ENCODE assay signal across 10 cellular contexts in the genomic region with DNA sequence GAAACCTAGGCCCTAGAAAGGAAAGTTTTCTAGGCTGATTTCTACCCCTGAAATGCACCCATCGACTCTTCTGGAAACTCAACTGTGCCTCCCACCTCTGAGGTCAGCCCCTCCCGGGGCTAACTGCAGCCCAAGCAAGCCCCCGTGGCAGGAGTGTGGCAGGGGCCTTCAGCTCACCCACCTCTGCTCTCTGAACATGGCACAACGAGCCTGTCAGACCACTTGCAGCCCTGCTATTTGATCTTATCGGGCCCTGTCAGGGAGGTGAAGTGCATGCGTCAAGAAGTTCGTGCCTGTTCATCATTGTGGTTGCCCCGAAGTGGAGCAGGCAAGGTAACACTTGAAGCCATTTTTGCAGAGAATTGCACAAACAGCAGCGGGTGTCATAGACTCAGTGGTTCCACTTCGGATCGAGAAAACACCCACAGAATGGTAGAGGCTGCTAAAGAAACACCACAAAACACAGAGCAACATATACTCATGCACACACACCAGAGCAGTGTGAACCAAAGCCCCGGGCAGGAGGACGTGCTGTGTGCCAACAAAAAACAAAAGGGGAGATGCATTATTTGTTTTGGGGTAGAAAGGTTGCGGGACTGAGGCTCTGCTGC.
DNase-seq lines count a peak whose midpoint lies in the region; ATAC-seq and TF ChIP-seq lines count a peak whose summit lies in the region.
"Had no signal": no experiment of that assay in that cellular context is flagged by ENCODE, and none has a peak within 500 bp of the region (broad histone marks: within the 10 kb centered on the region; RNA-seq: fewer than 3 reads in every experiment).

No MANE protein-coding gene starts in this region.

- TF ChIP-seq CTCF in DND-41 (IDR thresholded peaks at IDR 0.05; ENCODE audit: borderline replicate concordance, extremely low read depth, low read length, poor library complexity, severe bottlenecking) = no peak
- no peak for TF ChIP-seq CTCF in activated CD8-positive, alpha-beta T cell treated with anti-CD3 and anti-CD28 coated beads for 36 hours (IDR thresholded peaks at IDR 0.05)

- no peaks in the 10 kb centered on the region for H3K79me2 ChIP-seq in DND-41 (ENCODE audit: insufficient read depth, low read length)

- peaks cover 22% of the 10 kb centered on the region for H3K36me3 Mint-ChIP-seq in activated CD8-positive, alpha-beta T cell treated with anti-CD3 and anti-CD28 coated beads for 36 hours (ENCODE audit: low read depth)

- H3K27me3 Mint-ChIP-seq in activated CD8-positive, alpha-beta T cell treated with anti-CD3 and anti-CD28 coated beads for 36 hours = no peaks in the 10 kb centered on the region

- intact Hi-C loops in activated CD8-positive, alpha-beta T cell treated with anti-CD3 and anti-CD28 coated beads for 36 hours (cut with micrococcal nuclease) = loop anchor here (2.0 to 10.0 kb wide), 4 partner anchors 98 to 300 kb away; no protein-coding TSS in a partner anchor

- H3K27me3 ChIP-seq in DND-41 (ENCODE audit: insufficient read depth, low read length, poor library complexity) (no peaks in the 10 kb centered on the region), duodenal mucosa (ENCODE audit: control insufficient read depth in 1 of 2, insufficient read depth in 2 of 2, low read length in 2 of 2) (no peaks in the 10 kb centered on the region)

- H3K27ac ChIP-seq in DND-41 (ENCODE audit: low read length) (peak overlapping the region; percentile 67), duodenal mucosa (ENCODE audit: low read depth, low read length) (peak overlapping the region; percentile 20)
- H3K27ac ChIP-seq: thoracic aorta had no signal

- peaks cover 86% of the 10 kb centered on the region for H3K4me1 Mint-ChIP-seq in activated CD8-positive, alpha-beta T cell treated with anti-CD3 and anti-CD28 coated beads for 36 hours (ENCODE audit: low read depth)

- peaks cover 4% of the 10 kb centered on the region for H3K9me3 Mint-ChIP-seq in activated CD8-positive, alpha-beta T cell treated with anti-CD3 and anti-CD28 coated beads for 36 hours

- peak overlapping the region; percentile 56 for H3K4me2 ChIP-seq in DND-41 (ENCODE audit: insufficient read depth, low read length)

- peak overlapping the region; percentile 70 for H3K4me3 Mint-ChIP-seq in activated CD8-positive, alpha-beta T cell treated with anti-CD3 and anti-CD28 coated beads for 36 hours

- ATAC-seq in DND-41 (ENCODE audit: insufficient read depth, low read depth) (peak; percentile 82), HG03097 (IDR thresholded peaks at IDR 0.05; ENCODE audit: low FRiP score, unreplicated experiment) (no peak), GM19467 (IDR thresholded peaks at IDR 0.05; ENCODE audit: unreplicated experiment) (no peak), GM18909 (IDR thresholded peaks at IDR 0.05; ENCODE audit: poor library complexity, unreplicated experiment) (no peak)
- peak; percentile 75 for ATAC-seq in activated CD8-positive, alpha-beta T cell treated with anti-CD3 and anti-CD28 coated beads for 36 hours

- peak overlapping the region; percentile 29 for H3K9ac ChIP-seq in DND-41 (ENCODE audit: low read depth, low read length)
- peak overlapping the region in 1 of 2 donors; percentile 31 for H3K9ac ChIP-seq in duodenal mucosa (ENCODE audit: low read depth in 1 of 2, low read length in 2 of 2)

- DNase-seq in DND-41 = peak; percentile 55
- DNase-seq in activated CD8-positive, alpha-beta T cell treated with anti-CD3 and anti-CD28 coated beads for 36 hours = peak; percentile 92
- DNase-seq in stimulated activated CD4-positive, alpha-beta T cell treated with anti-CD3 and anti-CD28 coated beads, TNF-alpha, amount 100 ng/mL, for 4 hours (ENCODE audit: low read depth in 3 of 3) = peak in 2 of 3 experiments; percentile 49 to 58
- no peak for DNase-seq in hepatic stellate cell (ENCODE audit: low spot score)
- DNase-seq: NCI-H2107 had no signal

- no peaks in the 10 kb centered on the region for H4K20me1 ChIP-seq in DND-41 (ENCODE audit: insufficient read depth, low read length)

- peaks cover 26% of the 10 kb centered on the region for H3K4me1 ChIP-seq in DND-41 (ENCODE audit: insufficient read depth, low read length)
- H3K4me1 ChIP-seq in duodenal mucosa (ENCODE audit: control insufficient read depth in 1 of 2, insufficient read depth in 2 of 2, low read length in 2 of 2) = peaks cover 5 to 11% of the 10 kb centered on the region in 2 donors

- POLR2A ChIA-PET in activated CD8-positive, alpha-beta T cell treated with anti-CD3 and anti-CD28 coated beads for 36 hours (lab: Charles Lee) = interaction anchor here (0.6 to 4.4 kb wide), 20 partner anchors 9 to 306 kb away, joined by 3 to 35 read pairs (median 6); no protein-coding TSS in a partner anchor

- peak overlapping the region; percentile 67 for H2AFZ ChIP-seq in DND-41 (ENCODE audit: low read depth, low read length)

- H3K36me3 ChIP-seq in DND-41 (ENCODE audit: insufficient read depth, low read length) = no peaks in the 10 kb centered on the region
- H3K36me3 ChIP-seq in duodenal mucosa (ENCODE audit: control insufficient read depth in 1 of 2, insufficient read depth in 2 of 2, low read length in 2 of 2) = no peaks in the 10 kb centered on the region
- H3K36me3 ChIP-seq: thoracic aorta had no signal

- no peaks in the 10 kb centered on the region for H3K9me3 ChIP-seq in DND-41 (ENCODE audit: insufficient read depth, low read length, severe bottlenecking)
- no peaks in the 10 kb centered on the region for H3K9me3 ChIP-seq in duodenal mucosa (ENCODE audit: control insufficient read depth in 1 of 2, low read length in 2 of 2)
- H3K9me3 ChIP-seq: thoracic aorta had no signal

- CTCF ChIA-PET in activated CD8-positive, alpha-beta T cell treated with anti-CD3 and anti-CD28 coated beads for 36 hours (lab: Charles Lee) = interaction anchor here (0.7 to 6.3 kb wide), 20 partner anchors 16 to 433 kb away, joined by 3 to 58 read pairs (median 6); no protein-coding TSS in a partner anchor

- peak overlapping the region in 1 of 2 experiments; percentile 26; a peak in 1 of 4 replicates for H3K4me3 ChIP-seq in DND-41 (ENCODE audit: low read depth in 1 of 2, low read length in 2 of 2)
- no peak overlapping the region for H3K4me3 ChIP-seq in duodenal mucosa (ENCODE audit: low read depth in 1 of 2, low read length in 2 of 2)
- H3K4me3 ChIP-seq: thoracic aorta had no signal

- H3K27ac Mint-ChIP-seq in activated CD8-positive, alpha-beta T cell treated with anti-CD3 and anti-CD28 coated beads for 36 hours = peak overlapping the region; percentile 98

Comparison
In these comparisons a context has a peak if more than half of its experiments do, and no peak if none do; other contexts are left out.
1. ATAC-seq: peak in DND-41 (single experiment) and activated CD8-positive, alpha-beta T cell treated with anti-CD3 and anti-CD28 coated beads for 36 hours (single experiment); none in HG03097 (single experiment), GM19467 (single experiment) and GM18909 (single experiment).